In genomic region chr16:69483611-69484010, GRCh38 we compare ENCODE assay signal across 22 cellular contexts. TPM values are rescaled to one million over a fixed set of nuclear protein-coding genes. Genes with fewer than 3 reads are reported as not detected.
DNase-seq lines count a peak whose midpoint lies in the region; ATAC-seq and TF ChIP-seq lines count a peak whose summit lies in the region.
"Had no signal": no experiment of that assay in that cellular context is flagged by ENCODE, and none has a peak within 500 bp of the region (broad histone marks: within the 10 kb centered on the region; RNA-seq: fewer than 3 reads in every experiment).

No MANE protein-coding gene starts in this region.

- TF ChIP-seq POLR2A in IMR-90 (IDR thresholded peaks at IDR 0.05; ENCODE audit: low read depth, low read length) = no peak

- no peak overlapping the region for H3K4me3 Mint-ChIP-seq in endothelial cell (ENCODE audit: unreplicated experiment)
- H3K4me3 Mint-ChIP-seq in osteocyte (ENCODE audit: unreplicated experiment) = no peak overlapping the region

- 0 out of 2 replicates have a peak overlapping the region, but pooled peaks have one; percentile 9 for H3K23ac ChIP-seq in IMR-90 (ENCODE audit: low read depth, low read length)

- no peaks in the 10 kb centered on the region for H4K20me1 ChIP-seq in IMR-90 (ENCODE audit: insufficient read depth, low read length)

- H3K9ac ChIP-seq in IMR-90 (ENCODE audit: low read depth, low read length) = no peak overlapping the region

- no peak overlapping the region for H3K18ac ChIP-seq in IMR-90 (ENCODE audit: low read depth, low read length)

- H2AK9ac ChIP-seq in IMR-90 (replicated peaks; ENCODE audit: low read depth, low read length, poor library complexity) = no peak overlapping the region

- H3K27me3 ChIP-seq in IMR-90 (ENCODE audit: control insufficient read depth, insufficient read depth, low read length) (no peaks in the 10 kb centered on the region), dorsolateral prefrontal cortex (no peaks in the 10 kb centered on the region)

- H3K4me2 ChIP-seq in IMR-90 (ENCODE audit: low read depth, low read length) = no peak overlapping the region

- H2BK20ac ChIP-seq in IMR-90 (ENCODE audit: low read depth, low read length) = no peak overlapping the region

- H2BK120ac ChIP-seq in IMR-90 (ENCODE audit: low read depth, low read length) = no peak overlapping the region; the same call in none of the 2 replicates

- H4K5ac ChIP-seq in IMR-90 (ENCODE audit: low read depth, low read length) = no peak overlapping the region

- H3K9me3 Mint-ChIP-seq in endothelial cell (ENCODE audit: unreplicated experiment) (no peaks in the 10 kb centered on the region), osteocyte (ENCODE audit: unreplicated experiment) (no peaks in the 10 kb centered on the region)

- DNase-seq in AG20443 (ENCODE audit: low spot score) = peak; percentile 32
- DNase-seq in IMR-90 = no peak
- DNase-seq in endothelial cell (ENCODE audit: low spot score) = no peak
- DNase-seq in osteocyte (ENCODE audit: extremely low spot score, unreplicated experiment) = no peak
- no peak for DNase-seq in dorsolateral prefrontal cortex
- no peak for DNase-seq in NCI-H510A treated with DMSO at 0.1 percent for 48 hours (lab: John Stamatoyannopoulos, UW)
- DNase-seq in amygdala (lab: John Stamatoyannopoulos, UW) = no peak
- DNase-seq: AML-193, DMS 273 treated with DMSO at 0.1 percent for 48 hours, DND-41, H7, Kasumi-1, MM.1S, NCI-H1092, NCI-H1436 treated with DMSO at 0.1 percent for 48 hours, NCI-H2029, NCI-H345, NCI-H526, SIG-M5 had no signal

- H4K91ac ChIP-seq in IMR-90 (ENCODE audit: insufficient read depth, low read depth, low read length) = no peak overlapping the region

- no peaks in the 10 kb centered on the region for H3K79me1 ChIP-seq in IMR-90 (ENCODE audit: low read depth in 1 of 2, low read length in 2 of 2)

- H3K27me3 Mint-ChIP-seq in endothelial cell (ENCODE audit: unreplicated experiment) (peaks cover 6% of the 10 kb centered on the region), osteocyte (ENCODE audit: unreplicated experiment) (no peaks in the 10 kb centered on the region)

- 85% methylated on average over 4 of the region's 5 CpGs; no CpG with 5 or more reads in 1 of the 2 experiments for WGBS in IMR-90 (ENCODE audit: extremely low coverage in 2 of 2, insufficient read length in 1 of 2), 2 experiments

- H2BK15ac ChIP-seq in IMR-90 (ENCODE audit: low read depth, low read length) = peak overlapping the region; percentile 46; the same call in 1 of the 3 replicates

- H3K27ac Mint-ChIP-seq in endothelial cell (ENCODE audit: unreplicated experiment) (peak overlapping the region; percentile 27), osteocyte (ENCODE audit: unreplicated experiment) (peak overlapping the region; percentile 67)

- H3K4ac ChIP-seq in IMR-90 (ENCODE audit: low read depth, low read length) = peak overlapping the region; percentile 29

- H3K9me1 ChIP-seq in IMR-90 (ENCODE audit: insufficient read depth, low read length) = peaks cover 15% of the 10 kb centered on the region

- intact Hi-C loops in IMR-90 (cut with micrococcal nuclease) (no loop called here), dorsolateral prefrontal cortex (cut with DNase I) (no loop called here)

- dilution Hi-C loops in IMR-90 (cut with HindIII; ENCODE audit: low sequenced_read_pairs, unreplicated experiment) = no loop called here

- H3K36me3 ChIP-seq in IMR-90 (ENCODE audit: control insufficient read depth, insufficient read depth, low read length) = no peaks in the 10 kb centered on the region

- no peak overlapping the region for H2BK5ac ChIP-seq in IMR-90 (ENCODE audit: low read depth, low read length, poor library complexity, severe bottlenecking)

- no TSS peak for BruUV-seq in IMR-90 (replicated peaks; lab: Mats Ljungman, UMichigan)

- H3K4me3 ChIP-seq in IMR-90 (ENCODE audit: insufficient read depth, low read depth, low read length) (no peak overlapping the region), dorsolateral prefrontal cortex (no peak overlapping the region)

- peak overlapping the region; percentile 2; the same call in 1 of the 2 replicates for H2AK5ac ChIP-seq in IMR-90 (ENCODE audit: low read depth, low read length)

- H3K4me1 Mint-ChIP-seq in endothelial cell (ENCODE audit: unreplicated experiment) (peaks cover 29% of the 10 kb centered on the region), osteocyte (ENCODE audit: unreplicated experiment) (peaks cover 43% of the 10 kb centered on the region)

- H3K14ac ChIP-seq in IMR-90 (replicated peaks; ENCODE audit: low read depth, low read length) = no peak overlapping the region

- in situ Hi-C loops in IMR-90 (cut with MboI; ENCODE audit: low sequenced_read_pairs) = no loop called here

- H3K36me3 Mint-ChIP-seq in endothelial cell (ENCODE audit: low read depth, unreplicated experiment) = no peaks in the 10 kb centered on the region
- no peaks in the 10 kb centered on the region for H3K36me3 Mint-ChIP-seq in osteocyte (ENCODE audit: unreplicated experiment)

- no peak for TF ChIP-seq RAD21 in IMR-90 (IDR thresholded peaks at IDR 0.05; ENCODE audit: low read length)

- H3K4me1 ChIP-seq in IMR-90 (ENCODE audit: control insufficient read depth, insufficient read depth, low read length) = peaks cover 19% of the 10 kb centered on the region

- H3K27ac ChIP-seq in IMR-90 (ENCODE audit: insufficient read depth, low read length) (no peak overlapping the region), dorsolateral prefrontal cortex (peak overlapping the region in 1 of 59 donors; percentile 28)
- H3K27ac ChIP-seq: C4-2B had no signal

- H4K8ac ChIP-seq in IMR-90 (ENCODE audit: low read depth in 2 of 2, low read length in 2 of 2) = no peak overlapping the region

- no peak for TF ChIP-seq CTCF in IMR-90 (conservative IDR thresholded peaks at IDR 0.05; ENCODE audit: low read depth, low read length)
- no peak for TF ChIP-seq CTCF in endothelial cell (IDR thresholded peaks at IDR 0.05; ENCODE audit: unreplicated experiment)
- no peak for TF ChIP-seq CTCF in osteocyte (IDR thresholded peaks at IDR 0.05)
- no peak for TF ChIP-seq CTCF in dorsolateral prefrontal cortex (IDR thresholded peaks at IDR 0.05 in 54 of 56, conservative IDR thresholded peaks at IDR 0.05 in 2 of 56; ENCODE audit: low read depth in 1 of 56, partially characterized antibody in 56 of 56)

- POLR2A ChIA-PET in IMR-90 (lab: Charles Lee; ENCODE audit: unreplicated experiment) = no interaction called here

- ATAC-seq in IMR-90 (ENCODE audit: low read depth) (no peak), HG02973 (IDR thresholded peaks at IDR 0.05; ENCODE audit: unreplicated experiment) (no peak)
- ATAC-seq: SK-N-SH treated with all-trans-retinoic acid at 6 μM for 48 hours had no signal

- no peaks in the 10 kb centered on the region for H3K9me3 ChIP-seq in IMR-90 (ENCODE audit: control insufficient read depth, insufficient read depth, low read length)

- H2AFZ ChIP-seq in IMR-90 (replicated peaks; ENCODE audit: low read length, poor library complexity) = no peak overlapping the region

- CTCF ChIA-PET in IMR-90 (lab: Yijun Ruan, JAX) = no interaction called here

- no peak overlapping the region for H3K56ac ChIP-seq in IMR-90 (ENCODE audit: extremely low read depth, insufficient read depth, low read length)

TF ChIP-seq in IMR-90, 13 proteins besides CTCF, POLR2A, EP300 and RAD21:
- TF ChIP-seq CEBPB (IDR thresholded peaks at IDR 0.05; ENCODE audit: low read depth, low read length) (no peak), USF2 (IDR thresholded peaks at IDR 0.05; ENCODE audit: low read depth, low read length) (no peak), CHD1 (IDR thresholded peaks at IDR 0.05; ENCODE audit: low read depth, low read length) (no peak), FOS (IDR thresholded peaks at IDR 0.05; ENCODE audit: low read depth, low read length) (no peak), MXI1 (IDR thresholded peaks at IDR 0.05; ENCODE audit: borderline replicate concordance, low read depth, low read length) (no peak), RFX5 (IDR thresholded peaks at IDR 0.05; ENCODE audit: low read depth, low read length) (no peak), MAFK (IDR thresholded peaks at IDR 0.05; ENCODE audit: low read depth, low read length) (no peak), MAZ (IDR thresholded peaks at IDR 0.05; ENCODE audit: borderline replicate concordance, low read depth, low read length) (no peak), BHLHE40 (IDR thresholded peaks at IDR 0.05; ENCODE audit: low read depth, low read length) (no peak), RCOR1 (IDR thresholded peaks at IDR 0.05; ENCODE audit: insufficient replicate concordance, low read length) (no peak)

RNA-seq across cellular contexts. Expression of gene CYB5B, which starts 59.2 kb away (rescaled TPM):
- total RNA-seq in IMR-90 (2012; rRNA removed) (102 and 106 TPM in 2 replicates), endothelial cell (ENCODE audit: unreplicated experiment) (120 TPM), osteocyte (69.8 and 74.2 TPM in 2 replicates), dorsolateral prefrontal cortex (100 to 1,000 TPM in 88 of 120 experiments, 10 to 100 TPM in 32; 79.7 to 179 (median 108) TPM)
- 76.1 and 100 TPM in 2 replicates for polyA plus RNA-seq in IMR-90 (2012; rRNA removed)
- polyA plus RNA-seq in IMR-90 (2012; cell fraction: cytosol; rRNA removed) = 10.7 and 23.7 TPM in 2 replicates
- polyA plus RNA-seq in IMR-90 (2012; cell fraction: nucleus; rRNA removed; ENCODE audit: low replicate concordance) = 7.0 and 46.0 TPM in 2 replicates
